In genomic region chr5:116437922-116438578, GRCh38 we compare ENCODE assay signal across 26 cellular contexts.
A peak's percentile ranks its signal among the peaks of the same experiment; 100 is the strongest.
DNase-seq lines count a peak whose midpoint lies in the region; FAIRE-seq and TF ChIP-seq lines count a peak whose summit lies in the region.
"Had no signal": no experiment of that assay in that cellular context is flagged by ENCODE, and none has a peak within 500 bp of the region (broad histone marks: within the 10 kb centered on the region; RNA-seq: fewer than 3 reads in every experiment).

No MANE protein-coding gene starts in this region.

- peak overlapping the region in 2 of 3 experiments; percentile 12 to 63; a peak in 2 of 7 replicates for H3K27ac Mint-ChIP-seq in H9
- H3K27ac Mint-ChIP-seq: activated CD4-positive, alpha-beta T cell treated with anti-CD3 and anti-CD28 coated beads for 36 hours; CD4-positive, alpha-beta T cell; naive B cell; T-helper 17 cell had no signal

- peaks cover 5% of the 10 kb centered on the region for H3K4me1 ChIP-seq in H9 (ENCODE audit: insufficient read depth, low read length)
- peaks cover 5 to 10% of the 10 kb centered on the region in 2 donors for H3K4me1 ChIP-seq in small intestine (ENCODE audit: control insufficient read depth in 2 of 2, insufficient read depth in 1 of 2, low read depth in 1 of 2, low read length in 1 of 2)
- no peaks in the 10 kb centered on the region for H3K4me1 ChIP-seq in vagina
- H3K4me1 ChIP-seq: tibial artery had no signal

- no peaks in the 10 kb centered on the region for H3K79me1 ChIP-seq in H9 (ENCODE audit: insufficient read depth, low read depth, low read length, poor library complexity, severe bottlenecking)

- H3K56ac ChIP-seq in H9 (ENCODE audit: insufficient read length, low read depth, low read length): no peak overlapping the region

- H3K9me3 ChIP-seq in H9 (ENCODE audit: control insufficient read depth, low read depth, low read length): no peaks in the 10 kb centered on the region
- no peaks in the 10 kb centered on the region for H3K9me3 ChIP-seq in small intestine (ENCODE audit: control insufficient read depth, low read depth)
- no peaks in the 10 kb centered on the region for H3K9me3 ChIP-seq in vagina
- H3K9me3 ChIP-seq: esophagus squamous epithelium, tibial artery had no signal

- intact Hi-C loops in dorsolateral prefrontal cortex (cut with DNase I) (no loop called here), vagina (cut with DNase I) (no loop called here)

- H2AFZ ChIP-seq in H9 (ENCODE audit: low read length): no peak overlapping the region

- no peak overlapping the region for H2BK20ac ChIP-seq in H9 (ENCODE audit: low read depth, low read length, poor library complexity, severe bottlenecking)

- FAIRE-seq in small intestine (lab: Jason Lieb, UNC): no peak
- FAIRE-seq: colon had no signal

- no peak overlapping the region for H2BK120ac ChIP-seq in H9 (ENCODE audit: low read depth, low read length, poor library complexity, severe bottlenecking)

- H2BK15ac ChIP-seq in H9 (ENCODE audit: low read depth, low read length): no peak overlapping the region

- H2AK5ac ChIP-seq in H9 (ENCODE audit: insufficient read length, low read length): no peak overlapping the region

- no peak overlapping the region for H3T11ph ChIP-seq in H9 (ENCODE audit: low read length)

- no peak overlapping the region for H3K27ac ChIP-seq in H9 (ENCODE audit: insufficient read length, low read depth, low read length)
- peak overlapping the region in 58 of 59 donors; percentile 3 to 96 (median 85) for H3K27ac ChIP-seq in dorsolateral prefrontal cortex
- peak overlapping the region; percentile 95 for H3K27ac ChIP-seq in layer of hippocampus (ENCODE audit: low read depth, low read length)
- no peak overlapping the region for H3K27ac ChIP-seq in small intestine (ENCODE audit: low read depth in 1 of 2, low read length in 1 of 2)
- no peak overlapping the region for H3K27ac ChIP-seq in vagina
- H3K27ac ChIP-seq: esophagus squamous epithelium, KMS-11, tibial artery had no signal

- H3K18ac ChIP-seq in H9 (ENCODE audit: insufficient read length, low read depth, low read length): no peak overlapping the region

- H3K36me3 ChIP-seq in small intestine (ENCODE audit: control insufficient read depth in 2 of 2, insufficient read depth in 2 of 2, low read length in 2 of 2): no peaks in the 10 kb centered on the region
- H3K36me3 ChIP-seq in vagina: no peaks in the 10 kb centered on the region
- H3K36me3 ChIP-seq: esophagus squamous epithelium, tibial artery had no signal

- no peak overlapping the region for H3K14ac ChIP-seq in H9 (ENCODE audit: insufficient read depth, low read length)

- no peak overlapping the region for H3K9ac ChIP-seq in H9 (ENCODE audit: extremely low read depth, insufficient read length, low read length)
- H3K9ac ChIP-seq: KMS-11 had no signal

- H3K36me3 Mint-ChIP-seq in H9 (ENCODE audit: insufficient read depth in 1 of 3, low read depth in 3 of 3): no peaks in the 10 kb centered on the region
- H3K36me3 Mint-ChIP-seq: brain had no signal

- TF ChIP-seq CTCF in H9 (conservative IDR thresholded peaks at IDR 0.05) (no peak), dorsolateral prefrontal cortex (IDR thresholded peaks at IDR 0.05 in 54 of 56, conservative IDR thresholded peaks at IDR 0.05 in 2 of 56; ENCODE audit: low read depth in 1 of 56, partially characterized antibody in 56 of 56) (no peak), vagina (IDR thresholded peaks at IDR 0.05) (no peak)

- H3K23ac ChIP-seq in H9 (ENCODE audit: insufficient read length, low read depth, low read length): no peak overlapping the region

- H4K5ac ChIP-seq in H9 (ENCODE audit: insufficient read length, low read depth, low read length): no peak overlapping the region

- no peaks in the 10 kb centered on the region for H3K79me2 ChIP-seq in H9 (ENCODE audit: insufficient read depth, low read length)

- H2BK5ac ChIP-seq in H9 (ENCODE audit: insufficient read length, low read length): no peak overlapping the region

- no peak for TF ChIP-seq POLR2A in vagina (IDR thresholded peaks at IDR 0.05)

- peaks cover 55% of the 10 kb centered on the region for H3K27me3 Mint-ChIP-seq in H9 (ENCODE audit: low read depth)
- H3K27me3 Mint-ChIP-seq: activated CD4-positive, alpha-beta T cell treated with anti-CD3 and anti-CD28 coated beads for 36 hours; brain; CD4-positive, alpha-beta T cell; naive B cell; T-helper 17 cell had no signal

- no peak overlapping the region for H4K91ac ChIP-seq in H9 (ENCODE audit: insufficient read length, low read depth, low read length)

- no peak for DNase-seq in H9
- DNase-seq in dorsolateral prefrontal cortex: no peak
- DNase-seq in small intestine: peak; percentile 73
- DNase-seq in stimulated activated CD4-positive, alpha-beta T cell treated with anti-CD3 and anti-CD28 coated beads, Interleukin-4, amount 100 ng/mL, for 4 hours: no peak
- DNase-seq in vagina (ENCODE audit: extremely low spot score in 2 of 2): no peak
- DNase-seq in NCI-H2196 treated with DMSO at 0.1 percent for 48 hours (lab: John Stamatoyannopoulos, UW; ENCODE audit: unreplicated experiment): no peak
- DNase-seq: activated CD4-positive, alpha-beta T cell treated with anti-CD3 and anti-CD28 coated beads for 36 hours; activated gamma-delta T cell treated with Interleukin-2 at 50 U/mL for 16 hours; CD4-positive, alpha-beta T cell; DMS153; esophagus squamous epithelium; mesenchymal stem cell; naive B cell; NCI-H146; NCI-H2171; NCI-H524 treated with DMSO at 0.1 percent for 48 hours; RPMI8226; stimulated activated CD4-positive, alpha-beta T cell treated with anti-CD3 and anti-CD28 coated beads, Interleukin-12 subunit alpha, Interleukin-12 subunit beta, amount 100 ng/mL, for 4 hours; stimulated activated CD4-positive, alpha-beta T cell treated with anti-CD3 and anti-CD28 coated beads, Interleukin-4, amount 100 ng/mL, for 24 hours; stimulated activated naive CD4-positive, alpha-beta T cell treated with Interleukin-2 at 50 U/mL for 16 hours; T-helper 17 cell; tibial artery had no signal

- H3K4me3 Mint-ChIP-seq in H9: no peak overlapping the region
- H3K4me3 Mint-ChIP-seq: activated CD4-positive, alpha-beta T cell treated with anti-CD3 and anti-CD28 coated beads for 36 hours; brain; CD4-positive, alpha-beta T cell; naive B cell; T-helper 17 cell had no signal

- H4K8ac ChIP-seq in H9 (replicated peaks; ENCODE audit: insufficient read length, low read depth, low read length): no peak overlapping the region

- peaks cover 52 to 60% of the 10 kb centered on the region in 2 experiments for H3K4me1 Mint-ChIP-seq in H9
- H3K4me1 Mint-ChIP-seq: activated CD4-positive, alpha-beta T cell treated with anti-CD3 and anti-CD28 coated beads for 36 hours; T-helper 17 cell had no signal

- no peak overlapping the region for H3K4me2 ChIP-seq in H9 (ENCODE audit: insufficient read depth, insufficient read length, low read length)

- H3K9me3 Mint-ChIP-seq in H9: no peaks in the 10 kb centered on the region; a peak in 1 of 5 replicates
- H3K9me3 Mint-ChIP-seq: CD4-positive, alpha-beta T cell had no signal

- no peak overlapping the region for H3K4me3 ChIP-seq in dorsolateral prefrontal cortex
- no peak overlapping the region for H3K4me3 ChIP-seq in small intestine (ENCODE audit: low read depth in 1 of 2, low read length in 2 of 2)
- no peak overlapping the region for H3K4me3 ChIP-seq in vagina
- H3K4me3 ChIP-seq: esophagus squamous epithelium, tibial artery had no signal

- 0 out of 2 replicates have a peak, but pooled peaks cover 2% of the 10 kb centered on the region for H3K27me3 ChIP-seq in H9 (ENCODE audit: insufficient read depth, low read length)
- no peaks in the 10 kb centered on the region for H3K27me3 ChIP-seq in dorsolateral prefrontal cortex
- H3K27me3 ChIP-seq in layer of hippocampus (ENCODE audit: control insufficient read depth, insufficient read depth, low read length): no peaks in the 10 kb centered on the region
- H3K27me3 ChIP-seq in small intestine (ENCODE audit: control insufficient read depth in 2 of 2, insufficient read depth in 2 of 2, low read length in 2 of 2): no peaks in the 10 kb centered on the region
- no peaks in the 10 kb centered on the region for H3K27me3 ChIP-seq in vagina
- H3K27me3 ChIP-seq: esophagus squamous epithelium, tibial artery had no signal

- H3K23me2 ChIP-seq in H9 (ENCODE audit: insufficient read length, low read depth, low read length, poor library complexity, severe bottlenecking): no peaks in the 10 kb centered on the region

- H3K4ac ChIP-seq in H9 (ENCODE audit: low read depth, low read length): no peak overlapping the region

- no peaks in the 10 kb centered on the region for H4K20me1 ChIP-seq in H9 (ENCODE audit: control insufficient read depth, insufficient read depth, insufficient read length)

- H2BK12ac ChIP-seq in H9 (ENCODE audit: insufficient read length, low read depth, low read length): no peak overlapping the region

Comparison
In these comparisons a context has a peak if more than half of its experiments do, and no peak if none do; other contexts are left out.
1. H3K27ac ChIP-seq: peak in dorsolateral prefrontal cortex (58 of 59) and layer of hippocampus (single experiment); none in H9 (single experiment), small intestine (0 of 2) and vagina (single experiment).